Comparison of ENCODE assay signal across 2 cellular contexts in genomic region chr5:76425940-76426339, GRCh38.
TF ChIP-seq lines count a peak whose summit lies in the region.

No MANE protein-coding gene starts in this region.

TF ChIP-seq in HEK293, 187 proteins besides CTCF, POLR2A, EP300 and RAD21:
- no peak for TF ChIP-seq ZNF600 (tag by site-specific recombination; IDR thresholded peaks at IDR 0.05)
- no peak for TF ChIP-seq ZNF398 (tag by site-specific recombination; IDR thresholded peaks at IDR 0.05)
- peak; percentile 85; the same call in 1 of the 2 replicates for TF ChIP-seq ZNF140 (tag by site-specific recombination; IDR thresholded peaks at IDR 0.05)

TF ChIP-seq in GM12878, 131 proteins besides CTCF, POLR2A, EP300 and RAD21:
- TF ChIP-seq BCL3 (IDR thresholded peaks at IDR 0.05; ENCODE audit: borderline replicate concordance, insufficient read depth, low read depth, low read length, poor library complexity, severe bottlenecking) (peak; percentile 57), MYB (IDR thresholded peaks at IDR 0.05; ENCODE audit: borderline replicate concordance, low read depth, low read length) (no peak)
